8 cellular contexts compared by ENCODE assay signal in genomic region chr2:176188969-176189665, GRCh38. TPM values are rescaled to one million over a fixed set of nuclear protein-coding genes. Genes with fewer than 3 reads are reported as not detected.
DNase-seq lines count a peak whose midpoint lies in the region; ATAC-seq and FAIRE-seq lines count a peak whose summit lies in the region.

No MANE protein-coding gene starts in this region.

- H3K36me3 Mint-ChIP-seq in T-cell: no peaks in the 10 kb centered on the region

- H3K4me3 ChIP-seq in GM23248 (peak overlapping the region; percentile 86), right cardiac atrium (ENCODE audit: low read length) (peak overlapping the region; percentile 62)

- no peaks in the 10 kb centered on the region for H3K9me3 Mint-ChIP-seq in T-cell

- H3F3A ChIP-seq in GM23248 (ENCODE audit: insufficient read depth): peaks cover 6% of the 10 kb centered on the region; the same call in 1 of the 2 replicates

- DNase-seq in GM23248 (peak; percentile 39), T-cell (no peak), right cardiac atrium (peak in 2 of 3 donors; percentile 42 to 43), sciatic nerve (ENCODE audit: low spot score) (no peak), RCC 7860 (ENCODE audit: low spot score) (no peak), SIG-M5 (lab: John Stamatoyannopoulos, UW) (no peak)

- peaks cover 20 to 24% (median 23%) of the 10 kb centered on the region in 3 donors for H3K4me1 Mint-ChIP-seq in T-cell

- intact Hi-C loops in right cardiac atrium (cut with DNase I) (no loop called here), sciatic nerve (cut with DNase I) (no loop called here)

- H2AFZ ChIP-seq in GM23248: peak overlapping the region; percentile 96

- peak overlapping the region; percentile 87 for H3K4me2 ChIP-seq in GM23248 (ENCODE audit: unreplicated experiment)

- no peaks in the 10 kb centered on the region for H3K36me3 ChIP-seq in GM23248 (ENCODE audit: low read depth)

- no peaks in the 10 kb centered on the region for H3K9me3 ChIP-seq in GM23248 (ENCODE audit: low read depth)
- H3K9me3 ChIP-seq in right cardiac atrium (ENCODE audit: control insufficient read depth, low read length): no peaks in the 10 kb centered on the region

- peak overlapping the region; percentile 83 for H3K9ac ChIP-seq in GM23248

- peaks cover 9% of the 10 kb centered on the region; the same call in 1 of the 2 replicates for H3K79me2 ChIP-seq in GM23248 (ENCODE audit: insufficient read depth)

- H3K4me1 ChIP-seq in GM23248 (ENCODE audit: insufficient read depth) (0 out of 2 replicates have a peak, but pooled peaks cover 5% of the 10 kb centered on the region), right cardiac atrium (ENCODE audit: control insufficient read depth, insufficient read depth, low read length) (no peaks in the 10 kb centered on the region)

- peak in 3 of 4 experiments; percentile 16 to 48 (median 44) for ATAC-seq in T-cell (replicated peaks in 1 of 4)
- ATAC-seq in right cardiac atrium: peak in 1 of 2 donors; percentile 20
- peak; percentile 13 for ATAC-seq in sciatic nerve
- ATAC-seq in HG02870 (IDR thresholded peaks at IDR 0.05; ENCODE audit: unreplicated experiment): no peak
- ATAC-seq in HG02678 (IDR thresholded peaks at IDR 0.05; ENCODE audit: unreplicated experiment): no peak

- no peak overlapping the region for H3K27ac Mint-ChIP-seq in T-cell

- peak overlapping the region; percentile 51 to 88 (median 65) for H3K4me3 Mint-ChIP-seq in T-cell

- H3K9me2 ChIP-seq in GM23248 (ENCODE audit: insufficient read depth): no peaks in the 10 kb centered on the region

- WGBS in GM23248 (ENCODE audit: low coverage in 1 of 2, low lambda C conversion rate in 2 of 2, missing lambda C conversion rate in 2 of 2), 2 experiments: 4 to 6% methylated on average over 40 to 50 of the region's 77 CpGs
- WGBS in right cardiac atrium: 3% methylated on average over 77 of the region's 77 CpGs

- FAIRE-seq in RCC 7860 (lab: Jason Lieb, UNC): no peak

- no peak overlapping the region for H3K27ac ChIP-seq in GM23248
- H3K27ac ChIP-seq in right cardiac atrium (ENCODE audit: low read length): no peak overlapping the region

- CTCF ChIA-PET in T-cell (lab: Charles Lee): no interaction called here

- H3K27me3 ChIP-seq in GM23248 (replicated peaks; ENCODE audit: insufficient read depth) (no peaks in the 10 kb centered on the region), right cardiac atrium (ENCODE audit: control insufficient read depth, insufficient read depth) (peaks cover 15% of the 10 kb centered on the region)

- POLR2A ChIA-PET in T-cell (lab: Charles Lee): no interaction called here

- in situ Hi-C loops in GM23248 (cut with MboI): no loop called here

- H4K20me1 ChIP-seq in GM23248 (ENCODE audit: insufficient read depth): no peaks in the 10 kb centered on the region

- peaks cover 72 to 74% of the 10 kb centered on the region in 2 donors for H3K27me3 Mint-ChIP-seq in T-cell

RNA-seq across cellular contexts. Expression of gene HOXD1, which starts 0.6 kb away (rescaled TPM):
- 0.13 and 0.43 TPM in 2 replicates for total RNA-seq in GM23248 (2014; rRNA removed; shearing (Covaris generic))
- polyA plus RNA-seq in GM23248 (2016; fragmentation: Nextera tagmentation; extraction: Ambion mirVana): 1.5 and 2.2 TPM in 2 replicates
- total RNA-seq in T-cell: not detected
- not detected for total RNA-seq in right cardiac atrium
- 0.05 TPM for polyA plus RNA-seq in right cardiac atrium
- 1.9 TPM for total RNA-seq in sciatic nerve

RNA-seq across cellular contexts. Expression of gene HOXD3, which starts 32.0 kb away (rescaled TPM):
- total RNA-seq in GM23248 (2014; rRNA removed; shearing (Covaris generic)): 3.2 and 5.2 TPM in 2 replicates
- polyA plus RNA-seq in GM23248 (2016; fragmentation: Nextera tagmentation; extraction: Ambion mirVana) (1.9 and 2.3 TPM in 2 replicates), right cardiac atrium (0.16 TPM)
- total RNA-seq in T-cell (under 1 TPM in 1 of 5 donors, not detected in 4; 0.44 TPM), right cardiac atrium (not detected), sciatic nerve (9.8 TPM)

RNA-seq across cellular contexts. Expression of gene HOXD4, which starts 37.8 kb away (rescaled TPM):
- total RNA-seq in GM23248 (2014; rRNA removed; shearing (Covaris generic)): 2.5 and 7.8 TPM in 2 replicates
- 0.54 and 1.4 TPM in 2 replicates for polyA plus RNA-seq in GM23248 (2016; fragmentation: Nextera tagmentation; extraction: Ambion mirVana)
- total RNA-seq in T-cell: not detected
- total RNA-seq in right cardiac atrium: not detected
- polyA plus RNA-seq in right cardiac atrium: 0.29 TPM
- 6.8 TPM for total RNA-seq in sciatic nerve

RNA-seq across cellular contexts. Expression of gene HOXD8, which starts 59.6 kb away (rescaled TPM):
- total RNA-seq in GM23248 (2014; rRNA removed; shearing (Covaris generic)): 23.4 and 27.8 TPM in 2 replicates
- polyA plus RNA-seq in GM23248 (2016; fragmentation: Nextera tagmentation; extraction: Ambion mirVana) (18.0 and 19.7 TPM in 2 replicates), right cardiac atrium (0.63 TPM)
- total RNA-seq in T-cell (not detected), right cardiac atrium (under 1 TPM; 0.11 to 0.39 (median 0.28) TPM), sciatic nerve (11.9 TPM)

Comparison
In these comparisons a context has a peak if more than half of its experiments do, and no peak if none do; other contexts are left out.
1. DNase-seq: peak in GM23248 (single experiment) and right cardiac atrium (2 of 3); none in T-cell (0 of 34), sciatic nerve (single experiment), RCC 7860 (single experiment) and SIG-M5 (single experiment).
2. ATAC-seq: peak in T-cell (3 of 4) and sciatic nerve (single experiment); none in HG02870 (single experiment) and HG02678 (single experiment).